Comparison of ENCODE assay signal across 1 cellular context in the genomic region with DNA sequence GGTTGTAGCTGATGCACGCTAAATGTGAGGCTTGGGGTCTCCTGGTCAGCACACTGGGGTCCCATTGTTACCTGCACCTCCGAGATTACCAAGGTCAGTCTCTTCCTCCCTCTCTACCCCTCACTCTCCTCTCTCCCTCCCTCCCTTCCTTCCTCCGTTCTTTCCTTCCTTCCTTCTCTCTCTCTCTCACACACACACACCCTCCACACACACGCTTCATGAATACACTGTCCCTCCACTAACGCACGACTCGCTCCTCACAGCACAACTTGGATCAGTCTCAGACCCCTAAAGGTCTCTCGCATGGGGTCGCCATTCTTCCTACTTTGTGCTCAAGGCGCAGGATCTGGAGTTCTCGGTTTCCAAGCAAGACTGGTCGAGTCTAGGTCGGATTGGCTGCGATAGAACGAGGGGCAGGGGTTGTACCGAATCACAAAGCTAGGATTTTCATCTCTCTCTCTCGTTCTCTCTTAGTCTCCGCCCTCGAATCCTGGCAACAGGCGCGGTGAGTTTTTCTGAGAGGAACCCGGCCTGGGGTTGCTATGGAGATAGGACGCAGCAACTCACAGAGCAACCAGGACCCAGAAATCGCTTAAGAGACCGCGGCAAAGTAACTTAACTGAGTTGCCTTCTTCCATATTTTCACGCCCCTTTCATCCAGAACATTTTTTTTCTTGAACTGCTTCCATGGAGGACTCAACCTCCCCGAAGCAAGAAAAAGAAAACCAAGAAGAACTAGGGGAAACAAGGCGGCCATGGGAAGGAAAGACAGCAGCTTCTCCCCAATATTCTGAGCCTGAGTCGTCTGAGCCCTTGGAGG.
TF ChIP-seq lines count a peak whose summit lies in the region.

A gene (plus strand): TSS at position 543 of the 820 bp plus-strand sequence. CDS start 145 bp downstream, at position 688.

TF ChIP-seq in H1, 55 proteins besides CTCF, POLR2A, EP300 and RAD21 (continued from another document):
- TF ChIP-seq SP1 (IDR thresholded peaks at IDR 0.05; ENCODE audit: low read depth, low read length) = peak; percentile 95
- TF ChIP-seq POLR2AphosphoS5 (IDR thresholded peaks at IDR 0.05; ENCODE audit: low read depth, low read length) = peak; percentile 96
- peak; percentile 40; the same call in 1 of the 2 replicates for TF ChIP-seq RFX5 (IDR thresholded peaks at IDR 0.05; ENCODE audit: borderline replicate concordance, low read depth, low read length)
- TF ChIP-seq TBP (IDR thresholded peaks at IDR 0.05; ENCODE audit: low read depth, low read length) = peak; percentile 91
- peak; percentile 59; the same call in 1 of the 2 replicates for TF ChIP-seq GTF2F1 (IDR thresholded peaks at IDR 0.05; ENCODE audit: borderline replicate concordance, low read depth, low read length)
- peak; percentile 88 for TF ChIP-seq CHD2 (IDR thresholded peaks at IDR 0.05; ENCODE audit: low read length)
- no peak for TF ChIP-seq FOSL1 (IDR thresholded peaks at IDR 0.05; ENCODE audit: insufficient read depth, low read depth, low read length)
- TF ChIP-seq SAP30 (IDR thresholded peaks at IDR 0.05; ENCODE audit: insufficient read depth, insufficient replicate concordance, low read length) = peak; percentile 57
